ENCODE assay signal across 1 cellular context in the genomic region with DNA sequence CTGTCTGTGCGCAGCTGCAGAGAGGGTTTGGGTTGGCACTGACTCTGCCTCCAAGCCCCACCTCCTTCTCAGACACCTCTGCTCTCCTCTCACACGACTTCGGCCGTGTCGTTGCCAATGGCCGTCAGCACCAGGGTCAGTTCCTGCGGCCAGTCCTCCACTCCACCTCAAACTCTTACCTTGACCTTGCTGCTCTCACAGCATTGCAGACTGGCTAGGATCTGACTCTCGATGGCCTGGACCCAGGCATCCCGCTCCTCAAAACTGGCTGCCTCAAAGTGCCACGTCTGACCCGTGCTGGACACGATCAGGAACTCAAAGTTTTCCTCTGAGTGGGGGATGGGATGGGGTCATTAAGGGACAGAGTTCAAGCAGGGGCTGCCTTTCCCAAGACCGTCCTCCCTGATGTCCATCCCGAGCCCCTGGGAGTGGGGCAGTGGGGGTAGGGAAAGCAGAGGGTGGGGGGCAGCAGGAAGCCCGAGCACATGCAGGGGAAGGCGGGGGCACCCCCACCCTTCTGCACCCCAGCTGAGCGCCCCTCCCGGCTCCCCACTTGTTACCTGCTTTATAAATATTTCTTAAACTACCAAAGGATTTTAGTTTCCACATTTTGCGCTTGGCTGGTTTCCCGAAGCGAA.
TF ChIP-seq lines count a peak whose summit lies in the region.

No MANE protein-coding gene starts in this region.

TF ChIP-seq in SK-N-SH treated with all-trans-retinoic acid at 6 μM for 48 hours, 23 proteins besides CTCF, POLR2A, EP300 and RAD21 (continued from another document):
- TF ChIP-seq, protein P1, sequence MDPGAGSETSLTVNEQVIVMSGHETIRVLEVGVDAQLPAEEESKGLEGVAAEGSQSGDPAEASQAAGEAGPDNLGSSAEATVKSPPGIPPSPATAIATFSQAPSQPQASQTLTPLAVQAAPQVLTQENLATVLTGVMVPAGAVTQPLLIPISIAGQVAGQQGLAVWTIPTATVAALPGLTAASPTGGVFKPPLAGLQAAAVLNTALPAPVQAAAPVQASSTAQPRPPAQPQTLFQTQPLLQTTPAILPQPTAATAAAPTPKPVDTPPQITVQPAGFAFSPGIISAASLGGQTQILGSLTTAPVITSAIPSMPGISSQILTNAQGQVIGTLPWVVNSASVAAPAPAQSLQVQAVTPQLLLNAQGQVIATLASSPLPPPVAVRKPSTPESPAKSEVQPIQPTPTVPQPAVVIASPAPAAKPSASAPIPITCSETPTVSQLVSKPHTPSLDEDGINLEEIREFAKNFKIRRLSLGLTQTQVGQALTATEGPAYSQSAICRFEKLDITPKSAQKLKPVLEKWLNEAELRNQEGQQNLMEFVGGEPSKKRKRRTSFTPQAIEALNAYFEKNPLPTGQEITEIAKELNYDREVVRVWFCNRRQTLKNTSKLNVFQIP (CRISPR knock-in tag; IDR thresholded peaks at IDR 0.05; ENCODE audit: borderline replicate concordance, low read depth) = no peak
- TF ChIP-seq ZFP30 (CRISPR knock-in tag; IDR thresholded peaks at IDR 0.05) (no peak), ZC3H10 (CRISPR knock-in tag; IDR thresholded peaks at IDR 0.05) (no peak), TCF4 (CRISPR knock-in tag; IDR thresholded peaks at IDR 0.05; ENCODE audit: borderline replicate concordance) (no peak)
- TF ChIP-seq, protein P2, sequence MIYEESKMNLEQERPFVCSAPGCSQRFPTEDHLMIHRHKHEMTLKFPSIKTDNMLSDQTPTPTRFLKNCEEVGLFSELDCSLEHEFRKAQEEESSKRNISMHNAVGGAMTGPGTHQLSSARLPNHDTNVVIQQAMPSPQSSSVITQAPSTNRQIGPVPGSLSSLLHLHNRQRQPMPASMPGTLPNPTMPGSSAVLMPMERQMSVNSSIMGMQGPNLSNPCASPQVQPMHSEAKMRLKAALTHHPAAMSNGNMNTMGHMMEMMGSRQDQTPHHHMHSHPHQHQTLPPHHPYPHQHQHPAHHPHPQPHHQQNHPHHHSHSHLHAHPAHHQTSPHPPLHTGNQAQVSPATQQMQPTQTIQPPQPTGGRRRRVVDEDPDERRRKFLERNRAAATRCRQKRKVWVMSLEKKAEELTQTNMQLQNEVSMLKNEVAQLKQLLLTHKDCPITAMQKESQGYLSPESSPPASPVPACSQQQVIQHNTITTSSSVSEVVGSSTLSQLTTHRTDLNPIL (CRISPR knock-in tag; IDR thresholded peaks at IDR 0.05; ENCODE audit: low read depth) = no peak
